ENCODE assay signal across 18 cellular contexts in the genomic region with DNA sequence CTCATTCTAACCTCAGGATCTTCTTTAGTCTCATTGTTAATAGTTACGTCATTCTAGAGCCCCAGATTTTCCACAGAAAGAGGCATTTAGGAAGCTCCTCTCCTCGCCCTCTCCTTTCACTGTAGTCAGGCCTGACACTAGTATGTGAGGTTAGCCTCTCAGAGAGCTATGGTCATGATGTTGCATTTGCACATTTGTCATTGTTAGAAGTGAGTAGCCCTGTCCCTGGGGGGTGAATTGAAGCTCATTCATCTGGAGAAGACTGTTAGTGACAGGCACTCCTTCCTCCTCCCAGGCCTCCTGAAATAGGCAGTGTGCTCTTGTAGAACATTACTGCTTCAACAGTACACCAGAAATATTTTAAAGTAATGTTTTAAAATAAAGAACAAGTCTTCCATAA. TPM values are rescaled to one million over a fixed set of nuclear protein-coding genes. Genes with fewer than 3 reads are reported as not detected.
DNase-seq lines count a peak whose midpoint lies in the region; ATAC-seq and TF ChIP-seq lines count a peak whose summit lies in the region.
"Had no signal": no experiment of that assay in that cellular context is flagged by ENCODE, and none has a peak within 500 bp of the region (broad histone marks: within the 10 kb centered on the region; RNA-seq: fewer than 3 reads in every experiment).

No MANE protein-coding gene starts in this region.

- no peak for TF ChIP-seq POLR2A in IMR-90 (IDR thresholded peaks at IDR 0.05; ENCODE audit: low read depth, low read length)

- no peak overlapping the region for H4K5ac ChIP-seq in IMR-90 (ENCODE audit: low read depth, low read length)

- no peak overlapping the region for H3K9ac ChIP-seq in IMR-90 (ENCODE audit: low read depth, low read length)

- CTCF ChIA-PET in IMR-90 (lab: Yijun Ruan, JAX) (no interaction called here), Caco-2 (lab: Charles Lee) (no interaction called here)

- peaks cover 22% of the 10 kb centered on the region for H3K36me3 ChIP-seq in IMR-90 (ENCODE audit: control insufficient read depth, insufficient read depth, low read length)
- H3K36me3 ChIP-seq in Caco-2 (ENCODE audit: control insufficient read depth, insufficient read depth, low read length): peaks cover 1% of the 10 kb centered on the region

- 0 out of 2 replicates have a peak overlapping the region, but pooled peaks have one; percentile 1 for H3K4ac ChIP-seq in IMR-90 (ENCODE audit: low read depth, low read length)

- H3K4me1 ChIP-seq in IMR-90 (ENCODE audit: control insufficient read depth, insufficient read depth, low read length) (peaks cover 21% of the 10 kb centered on the region), Caco-2 (no peaks in the 10 kb centered on the region)

- H3K79me1 ChIP-seq in IMR-90 (ENCODE audit: low read depth in 1 of 2, low read length in 2 of 2): peaks cover 23 to 72% of the 10 kb centered on the region in 2 experiments

- H3K4me3 Mint-ChIP-seq in Caco-2 (ENCODE audit: unreplicated experiment): no peak overlapping the region
- H3K4me3 Mint-ChIP-seq: B cell had no signal

- H3K27ac ChIP-seq in IMR-90 (ENCODE audit: insufficient read depth, low read length): no peak overlapping the region
- H3K27ac ChIP-seq in caudate nucleus (ENCODE audit: low read depth, low read length): peak overlapping the region; percentile 11
- H3K27ac ChIP-seq in substantia nigra (ENCODE audit: low read depth, low read length, poor library complexity, severe bottlenecking): peak overlapping the region; percentile 68
- H3K27ac ChIP-seq: RWPE1 had no signal

- H3K27ac Mint-ChIP-seq in Caco-2 (ENCODE audit: unreplicated experiment): no peak overlapping the region
- H3K27ac Mint-ChIP-seq: B cell had no signal

- no peak for ATAC-seq in IMR-90 (ENCODE audit: low read depth)
- ATAC-seq: sciatic nerve had no signal

- H4K8ac ChIP-seq in IMR-90 (ENCODE audit: low read depth in 2 of 2, low read length in 2 of 2): 0 out of 4 replicates have a peak overlapping the region, but pooled peaks of 1 of the 2 experiments have one; percentile 2

- no peak overlapping the region; the same call in 1 of the 2 replicates for H3K18ac ChIP-seq in IMR-90 (ENCODE audit: low read depth, low read length)

- H3K9me3 ChIP-seq in IMR-90 (ENCODE audit: control insufficient read depth, insufficient read depth, low read length) (no peaks in the 10 kb centered on the region; the same call in 1 of the 2 replicates), Caco-2 (no peaks in the 10 kb centered on the region)

- H3K9me3 Mint-ChIP-seq in Caco-2 (ENCODE audit: unreplicated experiment): no peaks in the 10 kb centered on the region

- WGBS in IMR-90 (ENCODE audit: extremely low coverage in 2 of 2, insufficient read length in 1 of 2), 2 experiments: no CpG with 5 or more reads among the region's 2 CpGs

- H3K4me1 Mint-ChIP-seq in Caco-2 (ENCODE audit: low read depth, unreplicated experiment): peaks cover 17% of the 10 kb centered on the region

- H2AK9ac ChIP-seq in IMR-90 (replicated peaks; ENCODE audit: low read depth, low read length, poor library complexity): no peak overlapping the region

- in situ Hi-C loops in IMR-90 (cut with MboI; ENCODE audit: low sequenced_read_pairs): no loop called here

- H3K27me3 Mint-ChIP-seq in Caco-2 (ENCODE audit: insufficient read depth, unreplicated experiment): no peaks in the 10 kb centered on the region
- H3K27me3 Mint-ChIP-seq: B cell had no signal

- H2AFZ ChIP-seq in IMR-90 (replicated peaks; ENCODE audit: low read length, poor library complexity): no peak overlapping the region

- DNase-seq in IMR-90 (no peak), caudate nucleus (lab: John Stamatoyannopoulos, UW) (peak in 3 of 61 donors; percentile 18 to 19 (median 19)), midbrain (lab: John Stamatoyannopoulos, UW) (peak; percentile 29), substantia nigra (lab: John Stamatoyannopoulos, UW) (peak in 13 of 49 donors; percentile 3 to 53 (median 17)), Caco-2 (no peak), NAMALWA (ENCODE audit: low spot score) (no peak)
- DNase-seq in effector CD4-positive, alpha-beta T cell: no peak
- DNase-seq: activated CD4-positive, alpha-beta T cell treated with anti-CD3 and anti-CD28 coated beads, Interleukin-2, amount 50 U/mL, for 4 hours; activated naive CD4-positive, alpha-beta T cell treated with anti-CD3 and anti-CD28 coated beads, Interleukin-2, amount 50 U/mL, for 16 hours; cortex of kidney; erythroblast; Karpas-422; NCI-H1436; NCI-H2227 treated with DMSO at 0.1 percent for 48 hours had no signal

- H2BK5ac ChIP-seq in IMR-90 (ENCODE audit: low read depth, low read length, poor library complexity, severe bottlenecking): no peak overlapping the region

- POLR2A ChIA-PET in IMR-90 (lab: Charles Lee; ENCODE audit: unreplicated experiment) (no interaction called here), Caco-2 (lab: Charles Lee) (no interaction called here)

- no peak overlapping the region for H4K91ac ChIP-seq in IMR-90 (ENCODE audit: insufficient read depth, low read depth, low read length)

- no peak overlapping the region for H2AK5ac ChIP-seq in IMR-90 (ENCODE audit: low read depth, low read length)

- H2BK15ac ChIP-seq in IMR-90 (ENCODE audit: low read depth, low read length): no peak overlapping the region

- H3K27me3 ChIP-seq in IMR-90 (ENCODE audit: control insufficient read depth, insufficient read depth, low read length): no peaks in the 10 kb centered on the region
- no peaks in the 10 kb centered on the region for H3K27me3 ChIP-seq in Caco-2 (replicated peaks; ENCODE audit: control insufficient read depth, insufficient read depth, low read length)

- dilution Hi-C loops in IMR-90 (cut with HindIII; ENCODE audit: low sequenced_read_pairs, unreplicated experiment): no loop called here

- H3K4me2 ChIP-seq in IMR-90 (ENCODE audit: low read depth, low read length): no peak overlapping the region

- H2BK120ac ChIP-seq in IMR-90 (ENCODE audit: low read depth, low read length): no peak overlapping the region; the same call in 1 of the 2 replicates

- no peak for TF ChIP-seq CTCF in IMR-90 (conservative IDR thresholded peaks at IDR 0.05; ENCODE audit: low read depth, low read length)
- TF ChIP-seq CTCF in Caco-2 (IDR thresholded peaks at IDR 0.05; ENCODE audit: insufficient read depth in 1 of 2, low read depth in 1 of 2, low read length in 1 of 2, severe bottlenecking in 1 of 2, unreplicated experiment in 1 of 2): no peak

- no peak overlapping the region for H3K4me3 ChIP-seq in IMR-90 (ENCODE audit: insufficient read depth, low read depth, low read length)
- no peak overlapping the region for H3K4me3 ChIP-seq in Caco-2 (ENCODE audit: low read depth, low read length)

- no peak overlapping the region; the same call in 1 of the 2 replicates for H3K14ac ChIP-seq in IMR-90 (replicated peaks; ENCODE audit: low read depth, low read length)

- peaks cover 11% of the 10 kb centered on the region; the same call in 1 of the 2 replicates for H4K20me1 ChIP-seq in IMR-90 (ENCODE audit: insufficient read depth, low read length)

- BruUV-seq in IMR-90 (replicated peaks; lab: Mats Ljungman, UMichigan) (no TSS peak), Caco-2 (replicated peaks; lab: Mats Ljungman, UMichigan) (no TSS peak)

- peak overlapping the region; percentile 3; the same call in 1 of the 2 replicates for H2BK20ac ChIP-seq in IMR-90 (ENCODE audit: low read depth, low read length)

- H3K56ac ChIP-seq in IMR-90 (ENCODE audit: extremely low read depth, insufficient read depth, low read length): no peak overlapping the region

- peaks cover 85% of the 10 kb centered on the region for H3K36me3 Mint-ChIP-seq in Caco-2 (ENCODE audit: insufficient read depth, unreplicated experiment)

- TF ChIP-seq RAD21 in IMR-90 (IDR thresholded peaks at IDR 0.05; ENCODE audit: low read length): no peak

- H3K23ac ChIP-seq in IMR-90 (ENCODE audit: low read depth, low read length): peak overlapping the region; percentile 19; the same call in 1 of the 2 replicates

- intact Hi-C loops in IMR-90 (cut with micrococcal nuclease): no loop called here
- intact Hi-C loops in Caco-2 (cut with micrococcal nuclease; ENCODE audit: unreplicated experiment): no loop called here

- peaks cover 20% of the 10 kb centered on the region for H3K9me1 ChIP-seq in IMR-90 (ENCODE audit: insufficient read depth, low read length)

TF ChIP-seq in IMR-90, 13 proteins besides CTCF, POLR2A, EP300 and RAD21:
- TF ChIP-seq NFE2L2 (IDR thresholded peaks at IDR 0.05; ENCODE audit: low read depth, low read length): no peak
- TF ChIP-seq SMC3 (IDR thresholded peaks at IDR 0.05; ENCODE audit: low read depth, low read length): no peak
- TF ChIP-seq MAFK (IDR thresholded peaks at IDR 0.05; ENCODE audit: low read depth, low read length): no peak

RNA-seq across cellular contexts. Expression of gene LRRTM2, which starts 26.6 kb away (rescaled TPM):
- 1.9 and 2.0 TPM in 2 replicates for total RNA-seq in IMR-90 (2012; rRNA removed)
- 0.39 and 0.53 TPM in 2 replicates for polyA plus RNA-seq in IMR-90 (2012; rRNA removed)
- 0.12 and 0.19 TPM in 2 replicates for polyA plus RNA-seq in IMR-90 (2012; cell fraction: cytosol; rRNA removed)
- 0.07 and 0.57 TPM in 2 replicates for polyA plus RNA-seq in IMR-90 (2012; cell fraction: nucleus; rRNA removed; ENCODE audit: low replicate concordance)
- total RNA-seq in Caco-2 (2022): not detected in 2 replicates
- total RNA-seq: B cell, H1 had no signal
- polyA plus RNA-seq: H1 had no signal
